In the genomic region with DNA sequence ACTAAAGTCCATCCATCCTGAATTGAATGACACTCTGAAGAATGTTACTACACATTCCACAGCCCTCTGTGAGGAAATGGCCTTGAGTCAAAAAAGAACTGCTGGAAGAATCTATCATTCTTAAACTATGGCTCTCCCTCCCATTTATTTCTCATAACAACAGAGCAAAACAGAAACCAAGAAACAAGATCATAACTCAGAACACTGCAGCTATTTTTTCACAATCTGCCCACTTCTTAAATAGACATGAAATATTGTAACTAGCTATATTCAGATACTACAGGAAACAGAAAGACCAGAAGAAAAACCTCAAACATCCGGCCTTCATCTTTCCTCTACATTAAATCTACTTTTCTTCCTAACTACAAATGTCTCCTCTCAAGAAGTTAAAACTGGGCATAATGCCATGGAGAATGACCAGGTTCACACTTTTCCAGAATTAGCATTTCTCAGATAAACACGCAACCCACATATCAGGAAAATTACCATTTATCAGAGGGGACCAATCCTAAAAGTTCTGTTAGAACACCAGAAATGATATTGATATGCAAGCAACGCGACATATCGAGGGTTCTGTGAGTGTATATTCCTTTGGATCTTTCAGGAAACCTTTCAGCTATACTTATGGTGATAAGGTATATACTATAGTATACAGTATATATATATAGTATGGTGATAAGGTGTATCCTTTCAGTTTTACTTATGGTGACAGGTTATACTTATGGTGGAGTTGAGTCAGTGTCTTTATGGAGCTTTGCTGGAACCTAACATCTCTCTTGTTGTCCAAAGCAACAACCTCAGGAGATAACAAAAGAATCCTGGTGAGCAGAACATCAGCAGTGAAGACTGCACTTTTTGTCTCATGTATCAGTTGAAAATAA, we compare ENCODE assay signal across 7 cellular contexts.
DNase-seq lines count a peak whose midpoint lies in the region; ATAC-seq and TF ChIP-seq lines count a peak whose summit lies in the region.

No MANE protein-coding gene starts in this region.

- H3K4me1 Mint-ChIP-seq in endothelial cell (ENCODE audit: unreplicated experiment) (peaks cover 19% of the 10 kb centered on the region), neural progenitor cell (peaks cover 25% of the 10 kb centered on the region), Calu3 (ENCODE audit: low read depth, unreplicated experiment) (peaks cover 10% of the 10 kb centered on the region)

- H3K27me3 ChIP-seq in OCI-LY1 (ENCODE audit: insufficient read depth, low read length), result no peaks in the 10 kb centered on the region
- no peaks in the 10 kb centered on the region for H3K27me3 ChIP-seq in sigmoid colon
- H3K27me3 ChIP-seq in neural progenitor cell, result no peaks in the 10 kb centered on the region

- no peaks in the 10 kb centered on the region for H3K9me3 Mint-ChIP-seq in endothelial cell (ENCODE audit: unreplicated experiment)
- peaks cover 6% of the 10 kb centered on the region for H3K9me3 Mint-ChIP-seq in neural progenitor cell
- no peaks in the 10 kb centered on the region for H3K9me3 Mint-ChIP-seq in Calu3 (ENCODE audit: low read depth, unreplicated experiment)

- intact Hi-C loops in sigmoid colon (cut with DNase I), result loop anchor here (5.0 to 10.0 kb wide), 4 partner anchors 152 to 670 kb away; a partner anchor contains a TSS
- intact Hi-C loops in Calu3 (cut with micrococcal nuclease; ENCODE audit: unreplicated experiment), result loop anchor here (10.0 kb wide), 1 partner anchor 150 kb away; no protein-coding TSS in a partner anchor

- no peaks in the 10 kb centered on the region for H3K9me2 ChIP-seq in OCI-LY1 (ENCODE audit: low read depth, low read length)

- no peaks in the 10 kb centered on the region for H3K79me2 ChIP-seq in OCI-LY1 (ENCODE audit: insufficient read depth, low read length)
- H3K79me2 ChIP-seq in neural progenitor cell (ENCODE audit: low read depth), result peaks cover 14% of the 10 kb centered on the region

- DNase-seq in endothelial cell (ENCODE audit: low spot score) (no peak), sigmoid colon (no peak), neural progenitor cell (ENCODE audit: low spot score) (no peak), Calu3 (no peak)

- BruUV-seq in Calu3 (replicated peaks; lab: Mats Ljungman, UMichigan), result no TSS peak

- H3K4me2 ChIP-seq in OCI-LY1 (ENCODE audit: low read length), result peak overlapping the region; percentile 85
- no peak overlapping the region for H3K4me2 ChIP-seq in neural progenitor cell

- no peak for TF ChIP-seq POLR2A in sigmoid colon (IDR thresholded peaks at IDR 0.05)

- CTCF ChIA-PET in Calu3 (lab: Charles Lee), result no interaction called here

- no peaks in the 10 kb centered on the region for H3K27me3 Mint-ChIP-seq in endothelial cell (ENCODE audit: unreplicated experiment)
- peaks cover 4% of the 10 kb centered on the region for H3K27me3 Mint-ChIP-seq in neural progenitor cell (ENCODE audit: insufficient read depth, low read depth)
- no peaks in the 10 kb centered on the region for H3K27me3 Mint-ChIP-seq in Calu3 (ENCODE audit: unreplicated experiment)

- ATAC-seq in GM18511 (IDR thresholded peaks at IDR 0.05; ENCODE audit: unreplicated experiment), result peak; percentile 67
- ATAC-seq in HG02759 (IDR thresholded peaks at IDR 0.05; ENCODE audit: unreplicated experiment), result peak; percentile 46

- H4K20me1 ChIP-seq in OCI-LY1 (ENCODE audit: insufficient read depth, low read length) (no peaks in the 10 kb centered on the region), neural progenitor cell (ENCODE audit: low read depth) (no peaks in the 10 kb centered on the region)

- H2AFZ ChIP-seq in OCI-LY1 (ENCODE audit: low read length), result no peak overlapping the region
- no peak overlapping the region for H2AFZ ChIP-seq in neural progenitor cell (replicated peaks)

- TF ChIP-seq EP300 in sigmoid colon (IDR thresholded peaks at IDR 0.05), result no peak

- peaks cover 14% of the 10 kb centered on the region; the same call in 1 of the 2 replicates for H3F3A ChIP-seq in OCI-LY1 (ENCODE audit: insufficient read depth, low read length)
- H3F3A ChIP-seq in neural progenitor cell (ENCODE audit: low read depth), result peaks cover 3% of the 10 kb centered on the region

- H3K27ac Mint-ChIP-seq in endothelial cell (ENCODE audit: unreplicated experiment), result peak overlapping the region; percentile 91
- H3K27ac Mint-ChIP-seq in neural progenitor cell, result no peak overlapping the region
- H3K27ac Mint-ChIP-seq in Calu3 (ENCODE audit: unreplicated experiment), result no peak overlapping the region

- H3K4me1 ChIP-seq in OCI-LY1 (ENCODE audit: insufficient read depth, low read length, severe bottlenecking) (peaks cover 44% of the 10 kb centered on the region), sigmoid colon (peaks cover 0 to 28% (median 21%) of the 10 kb centered on the region in 4 donors), neural progenitor cell (peaks cover 7% of the 10 kb centered on the region)

- no peak overlapping the region for H3K4me3 Mint-ChIP-seq in endothelial cell (ENCODE audit: unreplicated experiment)
- H3K4me3 Mint-ChIP-seq in neural progenitor cell, result no peak overlapping the region
- H3K4me3 Mint-ChIP-seq in Calu3 (ENCODE audit: low read depth, unreplicated experiment), result no peak overlapping the region

- TF ChIP-seq CTCF in OCI-LY1 (IDR thresholded peaks at IDR 0.05; ENCODE audit: low read length) (no peak), endothelial cell (IDR thresholded peaks at IDR 0.05; ENCODE audit: unreplicated experiment) (no peak), sigmoid colon (IDR thresholded peaks at IDR 0.05) (no peak), neural progenitor cell (IDR thresholded peaks at IDR 0.05) (no peak), Calu3 (IDR thresholded peaks at IDR 0.05; ENCODE audit: unreplicated experiment) (no peak)

- H3K4me3 ChIP-seq in OCI-LY1 (ENCODE audit: low read depth, low read length, poor library complexity, severe bottlenecking), result no peak overlapping the region
- H3K4me3 ChIP-seq in sigmoid colon, result no peak overlapping the region
- no peak overlapping the region for H3K4me3 ChIP-seq in neural progenitor cell

- peak overlapping the region; percentile 21 for H3K27ac ChIP-seq in OCI-LY1 (ENCODE audit: low read depth, low read length, poor library complexity, severe bottlenecking)
- peak overlapping the region; percentile 33 to 97 (median 76) for H3K27ac ChIP-seq in sigmoid colon
- no peak overlapping the region for H3K27ac ChIP-seq in neural progenitor cell

- H3K9me3 ChIP-seq in OCI-LY1 (ENCODE audit: low read length) (peaks cover 1% of the 10 kb centered on the region; the same call in 1 of the 2 replicates), sigmoid colon (no peaks in the 10 kb centered on the region), neural progenitor cell (ENCODE audit: low read depth) (no peaks in the 10 kb centered on the region)

- H3K36me3 ChIP-seq in OCI-LY1 (ENCODE audit: insufficient read depth, low read length), result no peaks in the 10 kb centered on the region
- no peaks in the 10 kb centered on the region for H3K36me3 ChIP-seq in sigmoid colon
- no peaks in the 10 kb centered on the region for H3K36me3 ChIP-seq in neural progenitor cell

- H3K36me3 Mint-ChIP-seq in endothelial cell (ENCODE audit: low read depth, unreplicated experiment), result no peaks in the 10 kb centered on the region
- H3K36me3 Mint-ChIP-seq in neural progenitor cell, result peaks cover 7% of the 10 kb centered on the region
- H3K36me3 Mint-ChIP-seq in Calu3 (ENCODE audit: insufficient read depth, unreplicated experiment), result peaks cover 19% of the 10 kb centered on the region

- H3K9ac ChIP-seq in OCI-LY1 (ENCODE audit: low read length) (no peak overlapping the region), neural progenitor cell (no peak overlapping the region)

- WGBS in sigmoid colon, 2 donors, result 46 to 87% methylated on average over 5 of the region's 5 CpGs
